Comparison of ENCODE assay signal across 1 cellular context in genomic region chr3:194632983-194633348, GRCh38.
TF ChIP-seq lines count a peak whose summit lies in the region.

No MANE protein-coding gene starts in this region.

TF ChIP-seq in IMR-90, 13 proteins besides CTCF, POLR2A, EP300 and RAD21 (continued from another document):
- no peak for TF ChIP-seq USF2 (IDR thresholded peaks at IDR 0.05; ENCODE audit: low read depth, low read length)
- no peak for TF ChIP-seq ELK1 (IDR thresholded peaks at IDR 0.05; ENCODE audit: borderline replicate concordance, low read depth, low read length)
- no peak for TF ChIP-seq MAZ (IDR thresholded peaks at IDR 0.05; ENCODE audit: borderline replicate concordance, low read depth, low read length)
- TF ChIP-seq NFE2L2 (IDR thresholded peaks at IDR 0.05; ENCODE audit: low read depth, low read length) = no peak
